In genomic region chr13:113442354-113442984, GRCh38 we compare ENCODE assay signal across 22 cellular contexts.
"Had no signal": no experiment of that assay in that cellular context is flagged by ENCODE, and none has a peak within 500 bp of the region (broad histone marks: within the 10 kb centered on the region; RNA-seq: fewer than 3 reads in every experiment).

No MANE protein-coding gene starts in this region.

- H3K36me3 Mint-ChIP-seq: stimulated activated effector memory CD8-positive, alpha-beta T cell treated with anti-CD3 and anti-CD28 coated beads, Interleukin-12 subunit alpha, Interleukin-12 subunit beta, amount 100 ng/mL, for 72 hours had no signal

- H2AFZ ChIP-seq: parathyroid adenoma had no signal

- H3K9ac ChIP-seq: parathyroid adenoma had no signal

- H3K27ac Mint-ChIP-seq: nephron; stimulated activated effector memory CD8-positive, alpha-beta T cell treated with anti-CD3 and anti-CD28 coated beads, Interleukin-12 subunit alpha, Interleukin-12 subunit beta, amount 100 ng/mL, for 72 hours; type B pancreatic cell had no signal

- H3K4me1 ChIP-seq: parathyroid adenoma, suprapubic skin, thyroid gland, uterus had no signal

- H3K4me3 ChIP-seq: dorsolateral prefrontal cortex, heart left ventricle, smooth muscle cell, suprapubic skin, thyroid gland, uterus had no signal

- DNase-seq: cortex of kidney; effector CD8-positive, alpha-beta T cell; hippocampal formation; kidney glomerular epithelial cell; midbrain; occipital lobe; stimulated activated CD4-positive, alpha-beta T cell treated with anti-CD3 and anti-CD28 coated beads, Interleukin-4, amount 100 ng/mL, for 1 hour; stimulated activated CD8-positive, alpha-beta memory T cell treated with anti-CD3 and anti-CD28 coated beads, Interleukin-4, amount 100 ng/mL, for 48 hours; stimulated activated naive CD8-positive, alpha-beta T cell treated with anti-CD3 and anti-CD28 coated beads, Interleukin-15, Interleukin-2, amounts not matched to agents 100 U/mL and 50 U/mL, for 24 hours; thyroid gland; uterus had no signal

- H3K36me3 ChIP-seq: suprapubic skin, thyroid gland, uterus had no signal

- H3K27ac ChIP-seq: dorsolateral prefrontal cortex, heart left ventricle, parathyroid adenoma, suprapubic skin, thyroid gland, uterus had no signal

- H3K4me1 Mint-ChIP-seq: nephron; stimulated activated effector memory CD8-positive, alpha-beta T cell treated with anti-CD3 and anti-CD28 coated beads, Interleukin-12 subunit alpha, Interleukin-12 subunit beta, amount 100 ng/mL, for 72 hours had no signal

- H3K9me3 ChIP-seq: heart left ventricle, suprapubic skin, thyroid gland, uterus had no signal

- ATAC-seq: esophagus mucosa; heart left ventricle; left lobe of liver; stimulated activated effector memory CD8-positive, alpha-beta T cell treated with anti-CD3 and anti-CD28 coated beads, Interleukin-12 subunit alpha, Interleukin-12 subunit beta, amount 100 ng/mL, for 72 hours; stimulated activated naive CD8-positive, alpha-beta T cell treated with anti-CD3 and anti-CD28 coated beads, Interleukin-15, Interleukin-2, amounts not matched to agents 100 U/mL and 50 U/mL, for 24 hours had no signal

- H3K4me3 Mint-ChIP-seq: nephron; stimulated activated effector memory CD8-positive, alpha-beta T cell treated with anti-CD3 and anti-CD28 coated beads, Interleukin-12 subunit alpha, Interleukin-12 subunit beta, amount 100 ng/mL, for 72 hours; type B pancreatic cell had no signal

- FAIRE-seq: frontal cortex had no signal

- H3K27me3 ChIP-seq: dorsolateral prefrontal cortex, heart left ventricle, suprapubic skin, thyroid gland, uterus had no signal

- H3K79me2 ChIP-seq: parathyroid adenoma had no signal

- H3K9me3 Mint-ChIP-seq: stimulated activated effector memory CD8-positive, alpha-beta T cell treated with anti-CD3 and anti-CD28 coated beads, Interleukin-12 subunit alpha, Interleukin-12 subunit beta, amount 100 ng/mL, for 72 hours; type B pancreatic cell had no signal

- H3K27me3 Mint-ChIP-seq: type B pancreatic cell had no signal

- H3K4me2 ChIP-seq: smooth muscle cell had no signal
